ENCODE assay signal across 21 cellular contexts in genomic region chr15:76062282-76062681, GRCh38. TPM values are rescaled to one million over a fixed set of nuclear protein-coding genes. Genes with fewer than 3 reads are reported as not detected.
DNase-seq lines count a peak whose midpoint lies in the region; FAIRE-seq and TF ChIP-seq lines count a peak whose summit lies in the region.
"Had no signal": no experiment of that assay in that cellular context is flagged by ENCODE, and none has a peak within 500 bp of the region (broad histone marks: within the 10 kb centered on the region; RNA-seq: fewer than 3 reads in every experiment).

No MANE protein-coding gene starts in this region.

- H3K9me3 ChIP-seq in mammary epithelial cell (replicated peaks; ENCODE audit: insufficient read depth, low read length) = no peaks in the 10 kb centered on the region
- H3K9me3 ChIP-seq in thymus (ENCODE audit: control insufficient read depth) = no peaks in the 10 kb centered on the region
- no peaks in the 10 kb centered on the region for H3K9me3 ChIP-seq in CD8-positive, alpha-beta memory T cell (ENCODE audit: low read length)
- H3K9me3 ChIP-seq: HAP-1 had no signal

- H4K20me1 ChIP-seq in mammary epithelial cell (ENCODE audit: insufficient read depth, low read length) = no peaks in the 10 kb centered on the region

- no peak overlapping the region for H2AFZ ChIP-seq in mammary epithelial cell (ENCODE audit: low read depth, low read length)

- H3K27ac ChIP-seq in mammary epithelial cell (ENCODE audit: insufficient read depth, low read depth, low read length) (no peak overlapping the region), thymus (ENCODE audit: low read depth) (peak overlapping the region; percentile 26)
- H3K27ac ChIP-seq in CD8-positive, alpha-beta memory T cell (ENCODE audit: low read depth, low read length) = no peak overlapping the region
- H3K27ac ChIP-seq: SK-N-MC had no signal

- no peaks in the 10 kb centered on the region for H3K36me3 Mint-ChIP-seq in CD8-positive, alpha-beta memory T cell
- H3K36me3 Mint-ChIP-seq: IgD-negative memory B cell had no signal

- peaks cover 11% of the 10 kb centered on the region for H3K27me3 ChIP-seq in mammary epithelial cell (ENCODE audit: insufficient read depth, low read length)
- peaks cover 49% of the 10 kb centered on the region for H3K27me3 ChIP-seq in thymus (ENCODE audit: control insufficient read depth, insufficient read depth)
- H3K27me3 ChIP-seq in CD8-positive, alpha-beta memory T cell (ENCODE audit: insufficient read depth, low read length, poor library complexity, severe bottlenecking) = peaks cover 23% of the 10 kb centered on the region

- TF ChIP-seq POLR2A in GM12892 (IDR thresholded peaks at IDR 0.05; ENCODE audit: low read depth, low read length) = no peak

- H3K27me3 Mint-ChIP-seq in CD8-positive, alpha-beta memory T cell = peaks cover 43 to 77% of the 10 kb centered on the region in 2 donors

- dilution Hi-C loops in mammary epithelial cell (cut with HindIII; ENCODE audit: low sequenced_read_pairs) = no loop called here

- H3K27ac Mint-ChIP-seq in CD8-positive, alpha-beta memory T cell = no peak overlapping the region
- H3K27ac Mint-ChIP-seq: IgD-negative memory B cell had no signal

- H3K79me2 ChIP-seq in mammary epithelial cell (ENCODE audit: insufficient read depth, low read length) = no peaks in the 10 kb centered on the region

- CTCF ChIA-PET in mammary epithelial cell (lab: Charles Lee; ENCODE audit: low non-redundant PET) = no interaction called here
- CTCF ChIA-PET in CD8-positive, alpha-beta memory T cell (lab: Charles Lee) = no interaction called here

- H3K4me1 ChIP-seq in mammary epithelial cell (ENCODE audit: insufficient read depth, low read length) (peaks cover 9% of the 10 kb centered on the region), thymus (ENCODE audit: control insufficient read depth, insufficient read depth, low read length) (peaks cover 7% of the 10 kb centered on the region)
- H3K4me1 ChIP-seq in CD8-positive, alpha-beta memory T cell (ENCODE audit: insufficient read depth, low read length) = peaks cover 17% of the 10 kb centered on the region

- H3K4me3 ChIP-seq in mammary epithelial cell (replicated peaks in 1 of 3; ENCODE audit: insufficient read depth in 1 of 3, low read depth in 2 of 3, low read length in 3 of 3) (no peak overlapping the region), thymus (ENCODE audit: low read length) (no peak overlapping the region)
- H3K4me3 ChIP-seq in CD8-positive, alpha-beta memory T cell (ENCODE audit: low read length) = no peak overlapping the region
- H3K4me3 ChIP-seq: HAP-1, SK-N-MC had no signal

- BruUV-seq in mammary epithelial cell (replicated peaks; lab: Mats Ljungman, UMichigan) = no TSS peak

- peak overlapping the region in 1 of 7 donors; percentile 7 for H3K4me3 Mint-ChIP-seq in CD8-positive, alpha-beta memory T cell

- no peaks in the 10 kb centered on the region for H3K9me3 Mint-ChIP-seq in CD8-positive, alpha-beta memory T cell

- DNase-seq in GM12892 (ENCODE audit: insufficient read length) = no peak
- DNase-seq in mammary epithelial cell = peak; percentile 24
- peak; percentile 7 for DNase-seq in kidney tubule cell (ENCODE audit: low spot score)
- DNase-seq in CD8-positive, alpha-beta memory T cell = no peak
- no peak for DNase-seq in GM19240 (ENCODE audit: insufficient read length, low spot score)
- no peak for DNase-seq in GM13976 (ENCODE audit: low spot score)
- DNase-seq: Karpas-422, NCI-H1092 treated with DMSO at 0.1 percent for 48 hours, NCI-H146, NCI-H2029 treated with DMSO at 0.1 percent for 48 hours, NCI-H2171, NCI-H82, SHP77 had no signal

- H3K4me2 ChIP-seq in mammary epithelial cell (ENCODE audit: insufficient read depth, low read depth, low read length) = no peak overlapping the region

- intact Hi-C loops in mammary epithelial cell (cut with micrococcal nuclease) = no loop called here

- in situ Hi-C loops in mammary epithelial cell (cut with MboI; ENCODE audit: low sequenced_read_pairs in 2 of 2) = loop anchor here in 1 of 2 donors (5.0 kb wide), 1 partner anchor 75 kb away; no protein-coding TSS in a partner anchor
- in situ Hi-C loops in GM13976 (cut with MboI; ENCODE audit: low sequenced_read_pairs, unreplicated experiment) = no loop called here

- no peak overlapping the region for H3K9ac ChIP-seq in mammary epithelial cell (ENCODE audit: insufficient read depth, low read length)

- H3K36me3 ChIP-seq in mammary epithelial cell (ENCODE audit: insufficient read depth, low read length) (no peaks in the 10 kb centered on the region), thymus (ENCODE audit: control insufficient read depth, insufficient read depth) (no peaks in the 10 kb centered on the region)
- no peaks in the 10 kb centered on the region for H3K36me3 ChIP-seq in CD8-positive, alpha-beta memory T cell (ENCODE audit: insufficient read depth, low read length)
- H3K36me3 ChIP-seq: HAP-1 had no signal

- TF ChIP-seq CTCF in mammary epithelial cell (conservative IDR thresholded peaks at IDR 0.05 in 1 of 2, IDR thresholded peaks at IDR 0.05 in 1 of 2; ENCODE audit: extremely low read depth in 1 of 2, insufficient read depth in 1 of 2, low read depth in 1 of 2, low read length in 2 of 2) (no peak), GM13976 (IDR thresholded peaks at IDR 0.05; ENCODE audit: borderline replicate concordance, control extremely low read depth, extremely low read depth, insufficient read depth, missing control alignments) (no peak)

- H3K4me1 Mint-ChIP-seq in CD8-positive, alpha-beta memory T cell = peaks cover 23 to 37% (median 35%) of the 10 kb centered on the region in 3 donors

- POLR2A ChIA-PET in CD8-positive, alpha-beta memory T cell (lab: Charles Lee) = no interaction called here

- FAIRE-seq in GM12892 (lab: Jason Lieb, UNC) = peak; percentile 92
- FAIRE-seq: D721Med, HTR-8/SVneo had no signal

- 56% methylated on average over 3 of the region's 3 CpGs for whole genome bisulfite sequencing in mammary epithelial cell (ENCODE audit: low coverage, missing lambda C conversion rate)
- 82% methylated on average over 3 of the region's 3 CpGs for WGBS in thymus

RNA-seq across cellular contexts. Expression of gene TMEM266, which starts 2.5 kb away (rescaled TPM):
- polyA plus RNA-seq in GM12892 (2012; ENCODE audit: missing spikeins) = 1.4 TPM
- under 1 TPM in 1 of 2 donors, not detected in 1; 0.33 TPM for total RNA-seq in mammary epithelial cell
- polyA plus RNA-seq in mammary epithelial cell = 0.02 TPM
- polyA minus RNA-seq in mammary epithelial cell = not detected
- 1.2 TPM for polyA plus RNA-seq in thymus
- total RNA-seq in CD8-positive, alpha-beta memory T cell = under 1 TPM; 0.11 TPM
- polyA plus RNA-seq in CD8-positive, alpha-beta memory T cell = not detected
- total RNA-seq: NCI-H460, RPMI7951 had no signal

RNA-seq across cellular contexts. Expression of gene NRG4, which starts 50.1 kb away (rescaled TPM):
- polyA plus RNA-seq in GM12892 (2012; ENCODE audit: missing spikeins) = 2.8 TPM
- under 1 TPM; 0.33 to 0.35 TPM for total RNA-seq in mammary epithelial cell
- polyA plus RNA-seq in mammary epithelial cell = 0.62 TPM
- not detected for polyA minus RNA-seq in mammary epithelial cell
- polyA plus RNA-seq in thymus = 0.41 TPM
- not detected for total RNA-seq in CD8-positive, alpha-beta memory T cell
- polyA plus RNA-seq in CD8-positive, alpha-beta memory T cell = not detected
- total RNA-seq: RPMI7951 had no signal
- polyA plus RNA-seq: IgD-negative memory B cell had no signal

Comparison
In these comparisons a context has a peak if more than half of its experiments do, and no peak if none do; other contexts are left out.
1. DNase-seq: peak in mammary epithelial cell (single experiment) and kidney tubule cell (single experiment); none in GM12892 (single experiment), CD8-positive, alpha-beta memory T cell (0 of 5), GM19240 (single experiment) and GM13976 (single experiment).